ENCODE assay signal across 21 cellular contexts in the genomic region with DNA sequence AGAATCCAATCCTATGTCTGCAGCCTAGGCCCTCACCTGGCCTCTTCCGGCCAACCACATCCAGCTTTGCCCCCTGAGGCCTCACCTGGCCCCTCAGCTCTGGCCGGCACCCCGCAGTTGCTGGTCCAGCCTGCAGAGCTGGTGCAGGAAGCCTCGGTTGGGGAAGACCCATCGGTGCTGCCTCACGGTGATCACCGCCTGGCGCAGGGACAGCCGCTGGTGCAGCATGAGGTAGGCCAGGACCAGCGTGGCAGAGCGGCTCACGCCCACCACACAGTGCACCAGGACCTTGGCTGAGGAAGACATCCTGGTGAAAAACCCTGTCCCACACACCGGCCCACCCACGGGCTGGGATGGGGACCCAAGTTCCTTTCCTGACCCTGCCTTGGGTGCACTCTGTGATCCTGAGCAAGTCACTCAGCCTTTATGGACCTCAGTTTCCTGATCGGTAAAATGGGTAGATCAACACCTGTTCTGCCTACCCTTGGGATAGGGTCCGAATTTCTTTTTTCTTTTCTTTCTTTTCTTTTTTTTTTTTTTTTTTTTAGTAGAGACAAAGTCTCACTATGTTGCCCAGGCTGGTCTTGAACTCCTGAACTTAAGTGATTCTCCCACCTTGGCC. TPM values are rescaled to one million over a fixed set of nuclear protein-coding genes. Genes with fewer than 3 reads are reported as not detected.
A peak's percentile ranks its signal among the peaks of the same experiment; 100 is the strongest.
DNase-seq lines count a peak whose midpoint lies in the region; ATAC-seq, FAIRE-seq and TF ChIP-seq lines count a peak whose summit lies in the region.
"Had no signal": no experiment of that assay in that cellular context is flagged by ENCODE, and none has a peak within 500 bp of the region (broad histone marks: within the 10 kb centered on the region; RNA-seq: fewer than 3 reads in every experiment).

No MANE protein-coding gene starts in this region.

- POLR2A ChIA-PET in HepG2 (lab: Yijun Ruan, JAX), result no interaction called here

- TF ChIP-seq CTCF in HepG2 (CRISPR knock-in tag; IDR thresholded peaks at IDR 0.05) (no peak), sigmoid colon (IDR thresholded peaks at IDR 0.05) (no peak), dorsolateral prefrontal cortex (IDR thresholded peaks at IDR 0.05 in 54 of 56, conservative IDR thresholded peaks at IDR 0.05 in 2 of 56; ENCODE audit: low read depth in 1 of 56, partially characterized antibody in 56 of 56) (no peak)

- peaks cover 19% of the 10 kb centered on the region for H3K4me1 Mint-ChIP-seq in activated T-helper 17 cell treated with anti-CD3 and anti-CD28 coated beads, Interleukin-2, amount 50 U/mL, for 72 hours
- H3K4me1 Mint-ChIP-seq in activated naive CD4-positive, alpha-beta T cell treated with anti-CD3 and anti-CD28 coated beads for 36 hours (ENCODE audit: low read depth), result peaks cover 12% of the 10 kb centered on the region

- DNase-seq in HepG2 (ENCODE audit: low spot score), result no peak
- DNase-seq in sigmoid colon, result peak; percentile 59
- DNase-seq in NCI-H187 (lab: John Stamatoyannopoulos, UW), result no peak
- no peak for DNase-seq in dorsolateral prefrontal cortex
- DNase-seq in putamen (ENCODE audit: low spot score), result no peak
- no peak for DNase-seq in activated naive CD4-positive, alpha-beta T cell treated with anti-CD3 and anti-CD28 coated beads for 36 hours
- DNase-seq: AML-193; Calu3; CD4-positive, CD25-positive, alpha-beta regulatory T cell; DMS79 treated with DMSO at 0.1 percent for 48 hours; GDM1; MM.1S; NCI-H1105; NCI-H187 treated with DMSO at 0.1 percent for 48 hours; NCI-H446; Right ventricle myocardium superior had no signal

- peak overlapping the region; percentile 28 for H3K27ac Mint-ChIP-seq in activated T-helper 17 cell treated with anti-CD3 and anti-CD28 coated beads, Interleukin-2, amount 50 U/mL, for 72 hours
- no peak overlapping the region for H3K27ac Mint-ChIP-seq in activated naive CD4-positive, alpha-beta T cell treated with anti-CD3 and anti-CD28 coated beads for 36 hours
- H3K27ac Mint-ChIP-seq: CD4-positive, CD25-positive, alpha-beta regulatory T cell had no signal

- TF ChIP-seq POLR2A in HepG2 (IDR thresholded peaks at IDR 0.05; ENCODE audit: insufficient read depth in 1 of 2, low read depth in 2 of 2, low read length in 2 of 2) (no peak), sigmoid colon (IDR thresholded peaks at IDR 0.05) (no peak)

- H3K27me3 Mint-ChIP-seq in activated T-helper 17 cell treated with anti-CD3 and anti-CD28 coated beads, Interleukin-2, amount 50 U/mL, for 72 hours, result no peaks in the 10 kb centered on the region
- no peaks in the 10 kb centered on the region for H3K27me3 Mint-ChIP-seq in activated naive CD4-positive, alpha-beta T cell treated with anti-CD3 and anti-CD28 coated beads for 36 hours (ENCODE audit: low read depth)

- TF ChIP-seq RAD21 in HepG2 (CRISPR knock-in tag; IDR thresholded peaks at IDR 0.05), result no peak

- in situ Hi-C loops in HepG2 (cut with HindIII; ENCODE audit: extremely low pct_ligation_motif_present, low pct_unique_long_range_greater_than_20kb), result loop anchor here (10.0 kb wide), 1 partner anchor 211 kb away; no protein-coding TSS in a partner anchor

- no peaks in the 10 kb centered on the region for H3K9me3 ChIP-seq in HUES48 (ENCODE audit: control insufficient read depth, insufficient read depth, low read length)
- no peaks in the 10 kb centered on the region for H3K9me3 ChIP-seq in HepG2 (ENCODE audit: low read length)
- no peaks in the 10 kb centered on the region for H3K9me3 ChIP-seq in sigmoid colon

- no peaks in the 10 kb centered on the region for H3K36me3 ChIP-seq in HUES48 (ENCODE audit: control insufficient read depth, insufficient read depth, low read length)
- no peaks in the 10 kb centered on the region for H3K36me3 ChIP-seq in HepG2 (replicated peaks in 1 of 2; ENCODE audit: control insufficient read depth in 1 of 2, insufficient read depth in 2 of 2, low read length in 2 of 2)
- H3K36me3 ChIP-seq in sigmoid colon, result no peaks in the 10 kb centered on the region

- intact Hi-C loops in HepG2 (cut with micrococcal nuclease; ENCODE audit: unreplicated experiment), result no loop called here
- intact Hi-C loops in sigmoid colon (cut with DNase I), result no loop called here
- intact Hi-C loops in dorsolateral prefrontal cortex (cut with DNase I), result no loop called here
- intact Hi-C loops in activated naive CD4-positive, alpha-beta T cell treated with anti-CD3 and anti-CD28 coated beads for 36 hours (cut with micrococcal nuclease), result loop anchor here (10.0 kb wide), 1 partner anchor 681 kb away; no protein-coding TSS in a partner anchor

- BruUV-seq in HepG2 (replicated peaks; lab: Mats Ljungman, UMichigan), result no TSS peak

- H4K20me1 ChIP-seq in HepG2 (ENCODE audit: insufficient read depth, low read length), result no peaks in the 10 kb centered on the region

- CTCF ChIA-PET in HepG2 (lab: Yijun Ruan, JAX; ENCODE audit: low intra/inter-chr PET ratio, low total read pairs), result no interaction called here
- CTCF ChIA-PET in activated naive CD4-positive, alpha-beta T cell treated with anti-CD3 and anti-CD28 coated beads for 36 hours (lab: Charles Lee), result no interaction called here

- H3K9ac ChIP-seq in HUES48 (ENCODE audit: low read depth, low read length) (no peak overlapping the region), HepG2 (ENCODE audit: insufficient read depth, low read depth, low read length) (no peak overlapping the region)

- no peaks in the 10 kb centered on the region for H3K9me3 Mint-ChIP-seq in activated T-helper 17 cell treated with anti-CD3 and anti-CD28 coated beads, Interleukin-2, amount 50 U/mL, for 72 hours
- H3K9me3 Mint-ChIP-seq in activated naive CD4-positive, alpha-beta T cell treated with anti-CD3 and anti-CD28 coated beads for 36 hours, result no peaks in the 10 kb centered on the region
- H3K9me3 Mint-ChIP-seq: CD4-positive, CD25-positive, alpha-beta regulatory T cell had no signal

- H3K27me3 ChIP-seq in HUES48 (ENCODE audit: control insufficient read depth, insufficient read depth, low read length) (no peaks in the 10 kb centered on the region), HepG2 (ENCODE audit: control insufficient read depth in 1 of 2, insufficient read depth in 2 of 2, low read length in 2 of 2) (no peaks in the 10 kb centered on the region), sigmoid colon (no peaks in the 10 kb centered on the region), dorsolateral prefrontal cortex (no peaks in the 10 kb centered on the region)

- H3K4me2 ChIP-seq in HepG2 (ENCODE audit: low read depth, low read length), result no peak overlapping the region

- no peak for TF ChIP-seq EP300 in HepG2 (IDR thresholded peaks at IDR 0.05; ENCODE audit: low read depth in 2 of 2, low read length in 2 of 2)
- no peak for TF ChIP-seq EP300 in HepG2 (CRISPR knock-in tag; IDR thresholded peaks at IDR 0.05; ENCODE audit: borderline replicate concordance)
- TF ChIP-seq EP300 in sigmoid colon (IDR thresholded peaks at IDR 0.05), result no peak

- H3K36me3 Mint-ChIP-seq in activated T-helper 17 cell treated with anti-CD3 and anti-CD28 coated beads, Interleukin-2, amount 50 U/mL, for 72 hours (ENCODE audit: low read depth), result no peaks in the 10 kb centered on the region
- H3K36me3 Mint-ChIP-seq in activated naive CD4-positive, alpha-beta T cell treated with anti-CD3 and anti-CD28 coated beads for 36 hours (ENCODE audit: low read depth), result no peaks in the 10 kb centered on the region
- H3K36me3 Mint-ChIP-seq: CD4-positive, CD25-positive, alpha-beta regulatory T cell had no signal

- H3K27ac ChIP-seq in HUES48 (ENCODE audit: low read depth, low read length) (peak overlapping the region; percentile 88), HepG2 (ENCODE audit: extremely low read length, insufficient read depth, low read length) (no peak overlapping the region), sigmoid colon (no peak overlapping the region), dorsolateral prefrontal cortex (no peak overlapping the region)
- H3K27ac ChIP-seq: HL-60 had no signal

- peaks cover 20% of the 10 kb centered on the region for H3K4me1 ChIP-seq in HUES48 (ENCODE audit: control insufficient read depth, insufficient read depth, low read length)
- peaks cover 52% of the 10 kb centered on the region for H3K4me1 ChIP-seq in HepG2 (ENCODE audit: insufficient read depth, low read length)
- H3K4me1 ChIP-seq in sigmoid colon, result peaks cover 0 to 5% (median 2%) of the 10 kb centered on the region in 4 donors

- WGBS in HepG2 (ENCODE audit: low lambda C conversion rate), result 64% methylated on average over 8 of the region's 16 CpGs
- 93 to 94% methylated on average over 16 of the region's 16 CpGs for WGBS in sigmoid colon, 2 donors

- FAIRE-seq in HepG2 (lab: Jason Lieb, UNC), result no peak
- FAIRE-seq: GM12892 had no signal

- no peak overlapping the region for H2AFZ ChIP-seq in HepG2 (ENCODE audit: low read length)

- H3K4me3 ChIP-seq in HUES48 (ENCODE audit: low read depth, low read length), result no peak overlapping the region
- H3K4me3 ChIP-seq in HepG2 (replicated peaks in 1 of 3; ENCODE audit: insufficient read depth in 1 of 3, low read depth in 2 of 3, low read length in 3 of 3), result no peak overlapping the region
- no peak overlapping the region for H3K4me3 ChIP-seq in sigmoid colon
- H3K4me3 ChIP-seq in dorsolateral prefrontal cortex, result no peak overlapping the region

- no peak for ATAC-seq in activated T-helper 17 cell treated with anti-CD3 and anti-CD28 coated beads, Interleukin-2, amount 50 U/mL, for 72 hours (replicated peaks)
- ATAC-seq in HepG2, result no peak
- ATAC-seq: Panc1 had no signal

- H3K4me3 Mint-ChIP-seq in activated T-helper 17 cell treated with anti-CD3 and anti-CD28 coated beads, Interleukin-2, amount 50 U/mL, for 72 hours, result no peak overlapping the region
- no peak overlapping the region for H3K4me3 Mint-ChIP-seq in activated naive CD4-positive, alpha-beta T cell treated with anti-CD3 and anti-CD28 coated beads for 36 hours

- no peaks in the 10 kb centered on the region for H3K79me2 ChIP-seq in HepG2 (ENCODE audit: insufficient read depth, low read length)

RNA-seq across cellular contexts. Expression of a gene that starts 5.8 kb away (rescaled TPM):
- total RNA-seq in activated T-helper 17 cell treated with anti-CD3 and anti-CD28 coated beads, Interleukin-2, amount 50 U/mL, for 72 hours, result 10 to 100 TPM; 19.8 to 42.0 TPM
- total RNA-seq in HepG2 (2016; rRNA removed; fragmentation: Illumina TruSeq; extraction: Trizol), result 10.3 and 10.4 TPM in 2 replicates
- 10.9 and 13.8 TPM in 2 replicates for total RNA-seq in HepG2 (2016; cell fraction: cytosol; rRNA removed; fragmentation: Illumina TruSeq; extraction: Trizol; ENCODE audit: low read depth)
- total RNA-seq in HepG2 (2016; cell fraction: insoluble cytoplasmic fraction; rRNA removed; fragmentation: Illumina TruSeq; extraction: Trizol), result 9.3 and 9.8 TPM in 2 replicates
- total RNA-seq in HepG2 (2016; cell fraction: membrane; rRNA removed; fragmentation: Illumina TruSeq; extraction: Trizol), result 6.0 and 7.3 TPM in 2 replicates
- 10.6 and 11.4 TPM in 2 replicates for total RNA-seq in HepG2 (2016; cell fraction: nucleus; rRNA removed; fragmentation: Illumina TruSeq; extraction: Trizol)
- 12.2 and 13.2 TPM in 2 replicates for polyA plus RNA-seq in HepG2 (2011; rRNA removed)
- 6.4 and 11.6 TPM in 2 replicates for polyA plus RNA-seq in HepG2 (2011; cell fraction: cytosol; rRNA removed)
- 4.3 and 6.7 TPM in 2 replicates for polyA plus RNA-seq in HepG2 (2011; cell fraction: nucleus; rRNA removed)
- polyA plus RNA-seq in HepG2 (2012), result 6.4 and 6.6 TPM in 2 replicates
- polyA plus RNA-seq in HepG2 (2016; cell fraction: cytosol; fragmentation: Illumina TruSeq; extraction: Trizol; ENCODE audit: low read depth), result 1.2 and 1.6 TPM in 2 replicates
- polyA plus RNA-seq in HepG2 (2016; cell fraction: insoluble cytoplasmic fraction; fragmentation: Illumina TruSeq; extraction: Trizol; ENCODE audit: low read depth), result 4.8 and 6.2 TPM in 2 replicates
- 2.2 and 2.8 TPM in 2 replicates for polyA plus RNA-seq in HepG2 (2016; cell fraction: membrane; fragmentation: Illumina TruSeq; extraction: Trizol; ENCODE audit: low read depth)
- 10.1 and 10.4 TPM in 2 replicates for polyA plus RNA-seq in HepG2 (2016; cell fraction: nucleus; fragmentation: Illumina TruSeq; extraction: Trizol; ENCODE audit: insufficient read depth, low read depth)
- 25.6 and 32.5 TPM in 2 replicates for polyA minus RNA-seq in HepG2 (2011; rRNA and poly(A)+ RNA removed; ENCODE audit: low replicate concordance)
- polyA minus RNA-seq in HepG2 (2011; cell fraction: cytosol; rRNA and poly(A)+ RNA removed), result 14.2 and 18.8 TPM in 2 replicates
- polyA minus RNA-seq in HepG2 (2011; cell fraction: nucleus; rRNA and poly(A)+ RNA removed), result 14.0 and 15.4 TPM in 2 replicates
- 10 to 100 TPM; 25.0 to 37.5 (median 28.8) TPM for total RNA-seq in sigmoid colon
- polyA plus RNA-seq in sigmoid colon, result 1 to 10 TPM; 2.1 to 6.3 (median 3.0) TPM
- 10 to 100 TPM; 55.2 to 91.8 (median 66.8) TPM for total RNA-seq in dorsolateral prefrontal cortex
- total RNA-seq in activated naive CD4-positive, alpha-beta T cell treated with anti-CD3 and anti-CD28 coated beads for 36 hours, result 10 to 100 TPM; 15.3 to 16.9 TPM
